In genomic region chr6:53564401-53565065, GRCh38 we compare ENCODE assay signal across 1 cellular context.
TF ChIP-seq lines count a peak whose summit lies in the region.

No MANE protein-coding gene starts in this region.

TF ChIP-seq in HepG2, 621 proteins besides CTCF, POLR2A, EP300 and RAD21 (continues in another document):
- TF ChIP-seq BRF2 (CRISPR knock-in tag; IDR thresholded peaks at IDR 0.05) (0 out of 2 replicates have a peak, but pooled peaks have one; percentile 47), SOX5 (CRISPR knock-in tag; IDR thresholded peaks at IDR 0.05; ENCODE audit: borderline replicate concordance) (peak; percentile 16; the same call in 1 of the 2 replicates), MIXL1 (CRISPR knock-in tag; IDR thresholded peaks at IDR 0.05) (peak; percentile 29; the same call in 1 of the 2 replicates), ZNF746 (CRISPR knock-in tag; IDR thresholded peaks at IDR 0.05) (no peak), HNF4A (CRISPR knock-in tag; IDR thresholded peaks at IDR 0.05) (peak; percentile 63), THAP8 (CRISPR knock-in tag; IDR thresholded peaks at IDR 0.05; ENCODE audit: borderline replicate concordance) (no peak), ZNF878 (CRISPR knock-in tag; IDR thresholded peaks at IDR 0.05) (no peak), RXRB (CRISPR knock-in tag; IDR thresholded peaks at IDR 0.05; ENCODE audit: borderline replicate concordance) (0 out of 2 replicates have a peak, but pooled peaks have one; percentile 24), NFAT5 (CRISPR knock-in tag; IDR thresholded peaks at IDR 0.05) (no peak), CEBPG (CRISPR knock-in tag; IDR thresholded peaks at IDR 0.05) (0 out of 2 replicates have a peak, but pooled peaks have one; percentile 15), TMF1 (CRISPR knock-in tag; IDR thresholded peaks at IDR 0.05; ENCODE audit: low read depth) (0 out of 2 replicates have a peak, but pooled peaks have one; percentile 41), ZNF350 (CRISPR knock-in tag; IDR thresholded peaks at IDR 0.05; ENCODE audit: borderline replicate concordance, low read depth) (no peak), ZBTB8A (CRISPR knock-in tag; IDR thresholded peaks at IDR 0.05; ENCODE audit: borderline replicate concordance, low read depth) (no peak), NCOR1 (IDR thresholded peaks at IDR 0.05; ENCODE audit: borderline replicate concordance, low read length) (no peak), ZNF773 (CRISPR knock-in tag; IDR thresholded peaks at IDR 0.05; ENCODE audit: borderline replicate concordance) (no peak), THAP9 (CRISPR knock-in tag; IDR thresholded peaks at IDR 0.05; ENCODE audit: borderline replicate concordance) (no peak), IRX3 (CRISPR knock-in tag; IDR thresholded peaks at IDR 0.05; ENCODE audit: borderline replicate concordance, low read depth) (no peak), PHF21A (CRISPR knock-in tag; IDR thresholded peaks at IDR 0.05) (no peak), AFF4 (CRISPR knock-in tag; IDR thresholded peaks at IDR 0.05) (no peak), FOXA3 (CRISPR knock-in tag; IDR thresholded peaks at IDR 0.05) (peak; percentile 39; the same call in 1 of the 2 replicates), RERE (CRISPR knock-in tag; IDR thresholded peaks at IDR 0.05; ENCODE audit: low read depth) (no peak), ELF3 (CRISPR knock-in tag; IDR thresholded peaks at IDR 0.05) (peak; percentile 51), ZNF256 (CRISPR knock-in tag; conservative IDR thresholded peaks at IDR 0.05) (no peak), AHDC1 (CRISPR knock-in tag; IDR thresholded peaks at IDR 0.05; ENCODE audit: borderline replicate concordance) (no peak), KDM5A (IDR thresholded peaks at IDR 0.05; ENCODE audit: borderline replicate concordance, low read length) (no peak), ZNF30 (CRISPR knock-in tag; IDR thresholded peaks at IDR 0.05) (no peak), REPIN1 (CRISPR knock-in tag; IDR thresholded peaks at IDR 0.05; ENCODE audit: borderline replicate concordance, low read depth) (peak; percentile 31; the same call in 1 of the 2 replicates), SMYD3 (CRISPR knock-in tag; IDR thresholded peaks at IDR 0.05) (0 out of 2 replicates have a peak, but pooled peaks have one; percentile 58)
